ENCODE assay signal across 14 cellular contexts in genomic region chr7:423312-424260, GRCh38.
DNase-seq lines count a peak whose midpoint lies in the region; ATAC-seq, FAIRE-seq and TF ChIP-seq lines count a peak whose summit lies in the region.
"Had no signal": no experiment of that assay in that cellular context is flagged by ENCODE, and none has a peak within 500 bp of the region (broad histone marks: within the 10 kb centered on the region; RNA-seq: fewer than 3 reads in every experiment).

No MANE protein-coding gene starts in this region.

- H3K79me2 ChIP-seq in Karpas-422 (ENCODE audit: low read length): no peaks in the 10 kb centered on the region

- peaks cover 0 to 9% (median 0%) of the 10 kb centered on the region in 11 experiments; a peak in 3 of 22 replicates for H4K20me1 ChIP-seq in BLaER1 treated with 17β-estradiol and CSF1 and Interleukin-3, amounts not matched to agents 10 nM and 100 nM
- H4K20me1 ChIP-seq in Karpas-422 (ENCODE audit: insufficient read depth, low read depth, low read length): no peaks in the 10 kb centered on the region

- H3K36me3 ChIP-seq in BLaER1 treated with 17β-estradiol and CSF1 and Interleukin-3, amounts not matched to agents 10 nM and 100 nM: no peaks in the 10 kb centered on the region
- H3K36me3 ChIP-seq in kidney (ENCODE audit: control insufficient read depth in 1 of 2, insufficient read depth in 2 of 2, low read length in 2 of 2) (no peaks in the 10 kb centered on the region), Karpas-422 (ENCODE audit: insufficient read depth, low read length) (no peaks in the 10 kb centered on the region)

- TF ChIP-seq CTCF in kidney (IDR thresholded peaks at IDR 0.05; ENCODE audit: borderline replicate concordance, extremely low read depth, insufficient read depth): no peak

- peaks cover 2 to 5% (median 4%) of the 10 kb centered on the region in 11 experiments; a peak in 18 of 22 replicates for H3K9me3 ChIP-seq in BLaER1 treated with 17β-estradiol and CSF1 and Interleukin-3, amounts not matched to agents 10 nM and 100 nM (replicated peaks in 1 of 11)
- H3K9me3 ChIP-seq in kidney (ENCODE audit: control insufficient read depth in 1 of 2, low read length in 2 of 2) (no peaks in the 10 kb centered on the region), Karpas-422 (ENCODE audit: low read length) (no peaks in the 10 kb centered on the region)
- H3K9me3 ChIP-seq: SK-N-SH had no signal

- H3K4me3 ChIP-seq in BLaER1 treated with 17β-estradiol and CSF1 and Interleukin-3, amounts not matched to agents 10 nM and 100 nM: no peak overlapping the region
- H3K4me3 ChIP-seq in kidney (ENCODE audit: low read length in 2 of 2) (no peak overlapping the region), Karpas-422 (ENCODE audit: low read length) (no peak overlapping the region)

- ATAC-seq in HG03354 (IDR thresholded peaks at IDR 0.05; ENCODE audit: poor library complexity, severe bottlenecking, unreplicated experiment): no peak

- peaks cover 10 to 48% (median 38%) of the 10 kb centered on the region in 10 experiments for H3K4me1 ChIP-seq in BLaER1 treated with 17β-estradiol and CSF1 and Interleukin-3, amounts not matched to agents 10 nM and 100 nM
- H3K4me1 ChIP-seq in kidney (ENCODE audit: control insufficient read depth in 1 of 2, insufficient read depth in 1 of 2, low read depth in 1 of 2, low read length in 2 of 2) (no peaks in the 10 kb centered on the region), Karpas-422 (ENCODE audit: low read length) (no peaks in the 10 kb centered on the region)

- DNase-seq in SK-MEL-5 (ENCODE audit: low read depth, low spot score): peak; percentile 26
- peak; percentile 53 for DNase-seq in kidney
- peak; percentile 67 for DNase-seq in posterior vena cava (ENCODE audit: low spot score)
- DNase-seq in Karpas-422: no peak
- no peak for DNase-seq in stimulated activated CD4-positive, alpha-beta T cell treated with anti-CD3 and anti-CD28 coated beads, Interleukin-4, amount 100 ng/mL, for 1 hour
- DNase-seq: DMS79, HFFc6, NCI-H1436, NCI-H2029, NCI-H524 treated with DMSO at 0.1 percent for 48 hours, SK-N-SH had no signal

- H3K9me2 ChIP-seq in Karpas-422 (replicated peaks; ENCODE audit: insufficient read depth, low read length): no peaks in the 10 kb centered on the region
- H3K9me2 ChIP-seq: SK-N-SH had no signal

- H3K9ac ChIP-seq in BLaER1 treated with 17β-estradiol and CSF1 and Interleukin-3, amounts not matched to agents 10 nM and 100 nM: no peak overlapping the region
- H3K9ac ChIP-seq in kidney (ENCODE audit: low read length in 2 of 2) (no peak overlapping the region), Karpas-422 (ENCODE audit: low read length) (no peak overlapping the region)
- H3K9ac ChIP-seq: SK-N-SH had no signal

- H2AFZ ChIP-seq in Karpas-422 (ENCODE audit: low read length): no peak overlapping the region

- in situ Hi-C loops in SK-MEL-5 (cut with HindIII; ENCODE audit: low pct_unique_long_range_greater_than_20kb, low sequenced_read_pairs): no loop called here

- intact Hi-C loops in kidney (cut with DNase I): no loop called here
- intact Hi-C loops in posterior vena cava (cut with DNase I): no loop called here

- H3K4me2 ChIP-seq in BLaER1 treated with 17β-estradiol and CSF1 and Interleukin-3, amounts not matched to agents 10 nM and 100 nM: peak overlapping the region; percentile 40 to 92 (median 86); a peak in 21 of 22 replicates
- H3K4me2 ChIP-seq in Karpas-422 (ENCODE audit: low read depth, low read length, poor library complexity, severe bottlenecking): no peak overlapping the region
- H3K4me2 ChIP-seq: SK-N-SH had no signal

- FAIRE-seq in kidney (lab: Jason Lieb, UNC): no peak

- no peaks in the 10 kb centered on the region; a peak in 1 of 22 replicates for H3K27me3 ChIP-seq in BLaER1 treated with 17β-estradiol and CSF1 and Interleukin-3, amounts not matched to agents 10 nM and 100 nM
- no peaks in the 10 kb centered on the region for H3K27me3 ChIP-seq in Karpas-422 (ENCODE audit: low read length)

- no peak overlapping the region for H3K27ac ChIP-seq in BLaER1 treated with 17β-estradiol and CSF1 and Interleukin-3, amounts not matched to agents 10 nM and 100 nM
- no peak overlapping the region for H3K27ac ChIP-seq in kidney (ENCODE audit: low read depth in 2 of 2, low read length in 2 of 2)
- H3K27ac ChIP-seq in Karpas-422 (ENCODE audit: low read length): no peak overlapping the region
- H3K27ac ChIP-seq: C4-2B had no signal

Comparison
In these comparisons a context has a peak if more than half of its experiments do, and no peak if none do; other contexts are left out.
1. DNase-seq: peak in SK-MEL-5 (single experiment), kidney (single experiment) and posterior vena cava (single experiment); none in Karpas-422 (single experiment) and stimulated activated CD4-positive, alpha-beta T cell treated with anti-CD3 and anti-CD28 coated beads, Interleukin-4, amount 100 ng/mL, for 1 hour (single experiment).